In genomic region chr10:133324198-133324792, GRCh38 we compare ENCODE assay signal across 1 cellular context.
TF ChIP-seq lines count a peak whose summit lies in the region.

No MANE protein-coding gene starts in this region.

TF ChIP-seq in GM23338, 12 proteins besides CTCF, POLR2A, EP300 and RAD21 (continued from another document):
- TF ChIP-seq, protein P1, sequence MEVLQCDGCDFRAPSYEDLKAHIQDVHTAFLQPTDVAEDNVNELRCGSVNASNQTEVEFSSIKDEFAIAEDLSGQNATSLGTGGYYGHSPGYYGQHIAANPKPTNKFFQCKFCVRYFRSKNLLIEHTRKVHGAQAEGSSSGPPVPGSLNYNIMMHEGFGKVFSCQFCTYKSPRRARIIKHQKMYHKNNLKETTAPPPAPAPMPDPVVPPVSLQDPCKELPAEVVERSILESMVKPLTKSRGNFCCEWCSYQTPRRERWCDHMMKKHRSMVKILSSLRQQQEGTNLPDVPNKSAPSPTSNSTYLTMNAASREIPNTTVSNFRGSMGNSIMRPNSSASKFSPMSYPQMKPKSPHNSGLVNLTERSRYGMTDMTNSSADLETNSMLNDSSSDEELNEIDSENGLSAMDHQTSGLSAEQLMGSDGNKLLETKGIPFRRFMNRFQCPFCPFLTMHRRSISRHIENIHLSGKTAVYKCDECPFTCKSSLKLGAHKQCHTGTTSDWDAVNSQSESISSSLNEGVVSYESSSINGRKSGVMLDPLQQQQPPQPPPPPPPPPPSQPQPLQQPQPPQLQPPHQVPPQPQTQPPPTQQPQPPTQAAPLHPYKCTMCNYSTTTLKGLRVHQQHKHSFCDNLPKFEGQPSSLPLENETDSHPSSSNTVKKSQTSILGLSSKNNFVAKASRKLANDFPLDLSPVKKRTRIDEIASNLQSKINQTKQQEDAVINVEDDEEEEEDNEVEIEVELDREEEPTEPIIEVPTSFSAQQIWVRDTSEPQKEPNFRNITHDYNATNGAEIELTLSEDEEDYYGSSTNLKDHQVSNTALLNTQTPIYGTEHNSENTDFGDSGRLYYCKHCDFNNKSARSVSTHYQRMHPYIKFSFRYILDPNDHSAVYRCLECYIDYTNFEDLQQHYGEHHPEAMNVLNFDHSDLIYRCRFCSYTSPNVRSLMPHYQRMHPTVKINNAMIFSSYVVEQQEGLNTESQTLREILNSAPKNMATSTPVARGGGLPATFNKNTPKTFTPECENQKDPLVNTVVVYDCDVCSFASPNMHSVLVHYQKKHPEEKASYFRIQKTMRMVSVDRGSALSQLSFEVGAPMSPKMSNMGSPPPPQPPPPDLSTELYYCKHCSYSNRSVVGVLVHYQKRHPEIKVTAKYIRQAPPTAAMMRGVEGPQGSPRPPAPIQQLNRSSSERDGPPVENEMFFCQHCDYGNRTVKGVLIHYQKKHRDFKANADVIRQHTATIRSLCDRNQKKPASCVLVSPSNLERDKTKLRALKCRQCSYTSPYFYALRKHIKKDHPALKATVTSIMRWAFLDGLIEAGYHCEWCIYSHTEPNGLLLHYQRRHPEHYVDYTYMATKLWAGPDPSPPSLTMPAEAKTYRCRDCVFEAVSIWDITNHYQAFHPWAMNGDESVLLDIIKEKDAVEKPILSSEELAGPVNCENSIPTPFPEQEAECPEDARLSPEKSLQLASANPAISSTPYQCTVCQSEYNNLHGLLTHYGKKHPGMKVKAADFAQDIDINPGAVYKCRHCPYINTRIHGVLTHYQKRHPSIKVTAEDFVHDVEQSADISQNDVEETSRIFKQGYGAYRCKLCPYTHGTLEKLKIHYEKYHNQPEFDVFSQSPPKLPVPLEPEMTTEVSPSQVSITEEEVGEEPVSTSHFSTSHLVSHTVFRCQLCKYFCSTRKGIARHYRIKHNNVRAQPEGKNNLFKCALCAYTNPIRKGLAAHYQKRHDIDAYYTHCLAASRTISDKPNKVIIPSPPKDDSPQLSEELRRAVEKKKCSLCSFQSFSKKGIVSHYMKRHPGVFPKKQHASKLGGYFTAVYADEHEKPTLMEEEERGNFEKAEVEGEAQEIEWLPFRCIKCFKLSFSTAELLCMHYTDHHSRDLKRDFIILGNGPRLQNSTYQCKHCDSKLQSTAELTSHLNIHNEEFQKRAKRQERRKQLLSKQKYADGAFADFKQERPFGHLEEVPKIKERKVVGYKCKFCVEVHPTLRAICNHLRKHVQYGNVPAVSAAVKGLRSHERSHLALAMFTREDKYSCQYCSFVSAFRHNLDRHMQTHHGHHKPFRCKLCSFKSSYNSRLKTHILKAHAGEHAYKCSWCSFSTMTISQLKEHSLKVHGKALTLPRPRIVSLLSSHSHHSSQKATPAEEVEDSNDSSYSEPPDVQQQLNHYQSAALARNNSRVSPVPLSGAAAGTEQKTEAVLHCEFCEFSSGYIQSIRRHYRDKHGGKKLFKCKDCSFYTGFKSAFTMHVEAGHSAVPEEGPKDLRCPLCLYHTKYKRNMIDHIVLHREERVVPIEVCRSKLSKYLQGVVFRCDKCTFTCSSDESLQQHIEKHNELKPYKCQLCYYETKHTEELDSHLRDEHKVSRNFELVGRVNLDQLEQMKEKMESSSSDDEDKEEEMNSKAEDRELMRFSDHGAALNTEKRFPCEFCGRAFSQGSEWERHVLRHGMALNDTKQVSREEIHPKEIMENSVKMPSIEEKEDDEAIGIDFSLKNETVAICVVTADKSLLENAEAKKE (CRISPR knock-in tag; IDR thresholded peaks at IDR 0.05) = no peak
